In genomic region chr3:105365171-105365535, GRCh38 we compare ENCODE assay signal across 8 cellular contexts. TPM values are rescaled to one million over a fixed set of nuclear protein-coding genes. Genes with fewer than 3 reads are reported as not detected.
DNase-seq lines count a peak whose midpoint lies in the region; ATAC-seq, FAIRE-seq and TF ChIP-seq lines count a peak whose summit lies in the region.

No MANE protein-coding gene starts in this region.

- H3K36me3 Mint-ChIP-seq in activated T-cell treated with anti-CD3 and anti-CD28 coated beads, Interleukin-2, amount 50 U/mL, for 4 hours (ENCODE audit: insufficient read depth): no peaks in the 10 kb centered on the region
- peaks cover 3% of the 10 kb centered on the region for H3K36me3 Mint-ChIP-seq in astrocyte (ENCODE audit: low read depth, unreplicated experiment)

- 16 to 19% methylated on average over 1 of the region's 1 CpG for WGBS in tibial nerve, 2 donors

- peak overlapping the region; percentile 98 for H3K27ac Mint-ChIP-seq in astrocyte (ENCODE audit: unreplicated experiment)

- H2AFZ ChIP-seq in astrocyte (ENCODE audit: low read depth, low read length) (peak overlapping the region; percentile 12), keratinocyte (ENCODE audit: control insufficient read depth, low read length) (peak overlapping the region; percentile 46), Karpas-422 (ENCODE audit: low read length) (no peak overlapping the region)

- H3K9me2 ChIP-seq in Karpas-422 (replicated peaks; ENCODE audit: insufficient read depth, low read length): no peaks in the 10 kb centered on the region

- dilution Hi-C loops in keratinocyte (cut with MboI; ENCODE audit: extremely low pct_ligation_motif_present, low sequenced_read_pairs): no loop called here

- ATAC-seq in activated T-cell treated with anti-CD3 and anti-CD28 coated beads, Interleukin-2, amount 50 U/mL, for 4 hours: no peak

- H3K27me3 ChIP-seq in astrocyte (ENCODE audit: insufficient read depth, low read length) (no peaks in the 10 kb centered on the region), keratinocyte (ENCODE audit: control insufficient read depth, extremely low read depth, insufficient read depth, low read length) (no peaks in the 10 kb centered on the region), tibial nerve (no peaks in the 10 kb centered on the region), Karpas-422 (ENCODE audit: low read length) (no peaks in the 10 kb centered on the region)

- TF ChIP-seq POLR2A in tibial nerve (IDR thresholded peaks at IDR 0.05): no peak

- H3K27me3 Mint-ChIP-seq in activated T-cell treated with anti-CD3 and anti-CD28 coated beads, Interleukin-2, amount 50 U/mL, for 4 hours (ENCODE audit: low read depth): peaks cover 15% of the 10 kb centered on the region
- H3K27me3 Mint-ChIP-seq in astrocyte (ENCODE audit: low read depth, unreplicated experiment): no peaks in the 10 kb centered on the region

- DNase-seq in activated T-cell treated with anti-CD3 and anti-CD28 coated beads, Interleukin-2, amount 50 U/mL, for 4 hours: no peak
- DNase-seq in activated T-cell treated with anti-CD3 and anti-CD28 coated beads for 4 hours (no peak), astrocyte (ENCODE audit: low read depth) (no peak), keratinocyte (ENCODE audit: low read depth, low spot score) (no peak), tibial nerve (ENCODE audit: low spot score in 2 of 2) (no peak), NCI-H345 (lab: John Stamatoyannopoulos, UW) (no peak), NCI-H1417 (lab: John Stamatoyannopoulos, UW) (no peak), Karpas-422 (no peak)

- H3K4me3 Mint-ChIP-seq in activated T-cell treated with anti-CD3 and anti-CD28 coated beads, Interleukin-2, amount 50 U/mL, for 4 hours: peak overlapping the region; percentile 90
- H3K4me3 Mint-ChIP-seq in astrocyte (ENCODE audit: unreplicated experiment): peak overlapping the region; percentile 96

- H3K36me3 ChIP-seq in astrocyte (ENCODE audit: insufficient read depth, low read length) (no peaks in the 10 kb centered on the region), keratinocyte (ENCODE audit: control insufficient read depth in 2 of 2, extremely low read depth in 1 of 2, insufficient read depth in 2 of 2, low read length in 2 of 2) (no peaks in the 10 kb centered on the region), tibial nerve (no peaks in the 10 kb centered on the region), Karpas-422 (ENCODE audit: insufficient read depth, low read length) (no peaks in the 10 kb centered on the region)

- H3K9ac ChIP-seq in astrocyte (ENCODE audit: low read length): peak overlapping the region; percentile 90
- H3K9ac ChIP-seq in keratinocyte (ENCODE audit: control insufficient read depth, extremely low read depth, insufficient read depth, low read length): peak overlapping the region; percentile 97
- no peak overlapping the region for H3K9ac ChIP-seq in Karpas-422 (ENCODE audit: low read length)

- no peak for TF ChIP-seq EP300 in tibial nerve (IDR thresholded peaks at IDR 0.05)

- H3K9me3 Mint-ChIP-seq in activated T-cell treated with anti-CD3 and anti-CD28 coated beads, Interleukin-2, amount 50 U/mL, for 4 hours: no peaks in the 10 kb centered on the region
- no peaks in the 10 kb centered on the region for H3K9me3 Mint-ChIP-seq in astrocyte (ENCODE audit: unreplicated experiment)

- H3K27ac ChIP-seq in astrocyte (ENCODE audit: low read depth, low read length) (peak overlapping the region; percentile 95), keratinocyte (ENCODE audit: control insufficient read depth, insufficient read depth, low read length) (peak overlapping the region; percentile 96), tibial nerve (peak overlapping the region in 3 of 4 donors; percentile 86 to 92 (median 88)), Karpas-422 (ENCODE audit: low read length) (no peak overlapping the region)

- FAIRE-seq in astrocyte (lab: Jason Lieb, UNC): no peak
- FAIRE-seq in keratinocyte (lab: Jason Lieb, UNC): no peak

- H3K9me1 ChIP-seq in keratinocyte (ENCODE audit: control insufficient read depth, extremely low read depth, insufficient read depth, low read length): no peaks in the 10 kb centered on the region

- H3K79me2 ChIP-seq in astrocyte (ENCODE audit: insufficient read depth, low read length): peaks cover 34% of the 10 kb centered on the region
- peaks cover 28% of the 10 kb centered on the region for H3K79me2 ChIP-seq in keratinocyte (ENCODE audit: control insufficient read depth, insufficient read depth, low read length)
- no peaks in the 10 kb centered on the region for H3K79me2 ChIP-seq in Karpas-422 (ENCODE audit: low read length)

- TF ChIP-seq CTCF in astrocyte (IDR thresholded peaks at IDR 0.05; ENCODE audit: insufficient read depth, low read depth, low read length): no peak
- no peak for TF ChIP-seq CTCF in keratinocyte (optimal IDR thresholded peaks at IDR 0.05 in 1 of 3, IDR thresholded peaks at IDR 0.05 in 1 of 3, conservative IDR thresholded peaks at IDR 0.05 in 1 of 3; ENCODE audit: extremely low read depth in 1 of 3, insufficient read depth in 2 of 3, low read length in 3 of 3)
- TF ChIP-seq CTCF in tibial nerve (IDR thresholded peaks at IDR 0.05): no peak

- H3K4me1 ChIP-seq in astrocyte (ENCODE audit: insufficient read depth, low read length): peaks cover 34% of the 10 kb centered on the region
- H3K4me1 ChIP-seq in keratinocyte (ENCODE audit: control insufficient read depth, extremely low read depth, insufficient read depth, low read length): peaks cover 46% of the 10 kb centered on the region
- peaks cover 0 to 15% (median 4%) of the 10 kb centered on the region in 4 donors for H3K4me1 ChIP-seq in tibial nerve
- H3K4me1 ChIP-seq in Karpas-422 (ENCODE audit: low read length): peaks cover 46% of the 10 kb centered on the region

- peak overlapping the region; percentile 90 for H3K4me3 ChIP-seq in astrocyte (ENCODE audit: insufficient read depth, low read depth, low read length)
- peak overlapping the region; percentile 34 to 82 (median 79) for H3K4me3 ChIP-seq in keratinocyte (ENCODE audit: control insufficient read depth in 2 of 3, extremely low read depth in 1 of 3, insufficient read depth in 2 of 3, low read depth in 1 of 3, low read length in 3 of 3)
- peak overlapping the region in 1 of 4 donors; percentile 83 for H3K4me3 ChIP-seq in tibial nerve
- no peak overlapping the region for H3K4me3 ChIP-seq in Karpas-422 (ENCODE audit: low read length)

- H3K4me2 ChIP-seq in astrocyte (ENCODE audit: low read length): peak overlapping the region; percentile 94
- H3K4me2 ChIP-seq in keratinocyte (ENCODE audit: control insufficient read depth, extremely low read depth, insufficient read depth, low read depth, low read length): peak overlapping the region; percentile 97
- H3K4me2 ChIP-seq in Karpas-422 (ENCODE audit: low read depth, low read length, poor library complexity, severe bottlenecking): no peak overlapping the region

- no peaks in the 10 kb centered on the region for H3K9me3 ChIP-seq in astrocyte (ENCODE audit: insufficient read depth, low read depth, low read length)
- no peaks in the 10 kb centered on the region for H3K9me3 ChIP-seq in keratinocyte (ENCODE audit: control insufficient read depth, low read depth, low read length)
- H3K9me3 ChIP-seq in tibial nerve: no peaks in the 10 kb centered on the region
- H3K9me3 ChIP-seq in Karpas-422 (ENCODE audit: low read length): no peaks in the 10 kb centered on the region

- H4K20me1 ChIP-seq in astrocyte (ENCODE audit: insufficient read depth, low read length): no peaks in the 10 kb centered on the region
- no peaks in the 10 kb centered on the region for H4K20me1 ChIP-seq in keratinocyte (ENCODE audit: control insufficient read depth, extremely low read depth, insufficient read depth, low read length)
- H4K20me1 ChIP-seq in Karpas-422 (ENCODE audit: insufficient read depth, low read depth, low read length): no peaks in the 10 kb centered on the region

- peaks cover 34% of the 10 kb centered on the region for H3K4me1 Mint-ChIP-seq in activated T-cell treated with anti-CD3 and anti-CD28 coated beads, Interleukin-2, amount 50 U/mL, for 4 hours (ENCODE audit: low read depth)
- peaks cover 40% of the 10 kb centered on the region for H3K4me1 Mint-ChIP-seq in astrocyte (ENCODE audit: low read depth, unreplicated experiment)

RNA-seq across cellular contexts. Expression of gene ALCAM, which starts 1.6 kb away (rescaled TPM):
- 10 to 100 TPM in 2 of 3 donors, 1 to 10 TPM in 1; 8.7 to 11.1 (median 10.7) TPM for total RNA-seq in activated T-cell treated with anti-CD3 and anti-CD28 coated beads, Interleukin-2, amount 50 U/mL, for 4 hours
- total RNA-seq in astrocyte (137 and 154 TPM in 2 replicates), tibial nerve (10 to 100 TPM; 23.9 to 45.2 (median 40.5) TPM)
- 49.9 to 71.3 TPM (median 67.6 TPM) in 3 replicates for polyA plus RNA-seq in keratinocyte
- 38.9 TPM for polyA plus RNA-seq in keratinocyte (2011; ENCODE audit: low read depth)
- 16.5 and 38.3 TPM in 2 replicates for polyA plus RNA-seq in keratinocyte (2011; cell fraction: cytosol; rRNA removed)
- polyA plus RNA-seq in keratinocyte (2011; cell fraction: nucleus; rRNA removed): 54.5 and 77.6 TPM in 2 replicates
- 22.5 and 56.2 TPM in 2 replicates for polyA plus RNA-seq in keratinocyte (2012; ENCODE audit: low replicate concordance)
- 19.3 to 124 TPM (median 59.1 TPM) in 3 replicates for polyA minus RNA-seq in keratinocyte
- polyA minus RNA-seq in keratinocyte (2011; cell fraction: cytosol; rRNA and poly(A)+ RNA removed): 37.8 TPM
- polyA minus RNA-seq in keratinocyte (2011; cell fraction: nucleus; rRNA and poly(A)+ RNA removed): 84.6 and 158 TPM in 2 replicates
- total RNA-seq in Karpas-422 (2014; rRNA removed; shearing (Covaris generic); ENCODE audit: low replicate concordance): 5.8 and 16.4 TPM in 2 replicates
